ENCODE assay signal across 21 cellular contexts in genomic region chr22:41030891-41031290, GRCh38.
DNase-seq lines count a peak whose midpoint lies in the region; ATAC-seq and TF ChIP-seq lines count a peak whose summit lies in the region.
"Had no signal": no experiment of that assay in that cellular context is flagged by ENCODE, and none has a peak within 500 bp of the region (broad histone marks: within the 10 kb centered on the region; RNA-seq: fewer than 3 reads in every experiment).

No MANE protein-coding gene starts in this region.

- H3K4me3 ChIP-seq in BLaER1 treated with 17β-estradiol and CSF1 and Interleukin-3, amounts not matched to agents 10 nM and 100 nM = no peak overlapping the region
- no peak overlapping the region for H3K4me3 ChIP-seq in mammary epithelial cell (replicated peaks in 1 of 3; ENCODE audit: insufficient read depth in 1 of 3, low read depth in 2 of 3, low read length in 3 of 3)
- H3K4me3 ChIP-seq: GM12878 had no signal

- no peaks in the 10 kb centered on the region for H3K36me3 Mint-ChIP-seq in CD4-positive, alpha-beta T cell (ENCODE audit: low read depth)
- H3K36me3 Mint-ChIP-seq in activated T-cell treated with anti-CD3 and anti-CD28 coated beads, Interleukin-2, amount 50 U/mL, for 24 hours (ENCODE audit: low read depth) = no peaks in the 10 kb centered on the region
- H3K36me3 Mint-ChIP-seq: activated naive CD8-positive, alpha-beta T cell; CD8-positive, alpha-beta T cell; immature natural killer cell had no signal

- no peak for ATAC-seq in CD4-positive, alpha-beta T cell (ENCODE audit: poor library complexity)
- ATAC-seq in GM18873 (IDR thresholded peaks at IDR 0.05; ENCODE audit: low FRiP score, unreplicated experiment) (no peak), GM18520 (IDR thresholded peaks at IDR 0.05; ENCODE audit: unreplicated experiment) (no peak)
- ATAC-seq: activated T-helper 17 cell treated with anti-CD3 and anti-CD28 coated beads, Interleukin-2, amount 50 U/mL, for 72 hours; CD8-positive, alpha-beta T cell; GM12878; left ventricle myocardium superior had no signal

- CTCF ChIA-PET in mammary epithelial cell (lab: Charles Lee; ENCODE audit: low non-redundant PET) = no interaction called here
- CTCF ChIA-PET in CD4-positive, alpha-beta T cell (lab: Charles Lee) = no interaction called here

- H4K20me1 ChIP-seq in BLaER1 treated with 17β-estradiol and CSF1 and Interleukin-3, amounts not matched to agents 10 nM and 100 nM = no peaks in the 10 kb centered on the region
- no peaks in the 10 kb centered on the region for H4K20me1 ChIP-seq in mammary epithelial cell (ENCODE audit: insufficient read depth, low read length)

- peak; percentile 87 for DNase-seq in M059J (ENCODE audit: low read depth)
- DNase-seq in mammary epithelial cell = peak; percentile 75
- DNase-seq in non-pigmented ciliary epithelial cell (ENCODE audit: low read depth) = peak; percentile 45
- no peak for DNase-seq in CD4-positive, alpha-beta T cell
- no peak for DNase-seq in activated T-cell treated with anti-CD3 and anti-CD28 coated beads, Interleukin-2, amount 50 U/mL, for 24 hours
- DNase-seq: activated CD4-positive, alpha-beta T cell treated with anti-CD3 and anti-CD28 coated beads, Interleukin-2, amount 10 ng/mL, durations not matched to agents 24 days and 14 days; CD8-positive, alpha-beta T cell; cortex of kidney; DMS153; immature natural killer cell; left ventricle myocardium superior; NCI-H1417 treated with DMSO at 0.1 percent for 48 hours; NCI-H524 treated with DMSO at 0.1 percent for 48 hours had no signal

- 78% methylated on average over 3 of the region's 4 CpGs for WGBS in mammary epithelial cell (ENCODE audit: low coverage, missing lambda C conversion rate)

- no peak overlapping the region; a peak in 1 of 22 replicates for H3K9ac ChIP-seq in BLaER1 treated with 17β-estradiol and CSF1 and Interleukin-3, amounts not matched to agents 10 nM and 100 nM
- no peak overlapping the region for H3K9ac ChIP-seq in mammary epithelial cell (ENCODE audit: insufficient read depth, low read length)

- H3K9me3 Mint-ChIP-seq in CD4-positive, alpha-beta T cell = no peaks in the 10 kb centered on the region
- no peaks in the 10 kb centered on the region for H3K9me3 Mint-ChIP-seq in activated T-cell treated with anti-CD3 and anti-CD28 coated beads, Interleukin-2, amount 50 U/mL, for 24 hours
- H3K9me3 Mint-ChIP-seq: activated CD4-positive, alpha-beta T cell treated with anti-CD3 and anti-CD28 coated beads, Interleukin-2, amount 10 ng/mL, durations not matched to agents 24 days and 14 days; activated T-helper 17 cell treated with anti-CD3 and anti-CD28 coated beads, Interleukin-2, amount 50 U/mL, for 72 hours; CD8-positive, alpha-beta T cell; T-helper 1 cell treated with Interleukin-12 subunit alpha and Interleukin-12 subunit beta and Interleukin-4 antibody, amounts not matched to agents 30 μg/mL and 1 μg/mL, for 36 hours had no signal

- no peaks in the 10 kb centered on the region for H3K4me1 Mint-ChIP-seq in CD4-positive, alpha-beta T cell (ENCODE audit: low read depth)
- no peaks in the 10 kb centered on the region for H3K4me1 Mint-ChIP-seq in activated T-cell treated with anti-CD3 and anti-CD28 coated beads, Interleukin-2, amount 50 U/mL, for 24 hours (ENCODE audit: low read depth)
- H3K4me1 Mint-ChIP-seq: activated CD4-positive, alpha-beta T cell treated with anti-CD3 and anti-CD28 coated beads, Interleukin-2, amount 10 ng/mL, durations not matched to agents 24 days and 14 days; activated T-helper 17 cell treated with anti-CD3 and anti-CD28 coated beads, Interleukin-2, amount 50 U/mL, for 72 hours; immature natural killer cell had no signal

- H2AFZ ChIP-seq in mammary epithelial cell (ENCODE audit: low read depth, low read length) = no peak overlapping the region

- intact Hi-C loops in mammary epithelial cell (cut with micrococcal nuclease) = no loop called here
- intact Hi-C loops in CD4-positive, alpha-beta T cell (cut with DNase I, micrococcal nuclease) = no loop called here

- no peak overlapping the region for H3K27ac Mint-ChIP-seq in CD4-positive, alpha-beta T cell
- H3K27ac Mint-ChIP-seq in activated T-cell treated with anti-CD3 and anti-CD28 coated beads, Interleukin-2, amount 50 U/mL, for 24 hours = no peak overlapping the region
- H3K27ac Mint-ChIP-seq: activated CD4-positive, alpha-beta T cell treated with anti-CD3 and anti-CD28 coated beads, Interleukin-2, amount 10 ng/mL, durations not matched to agents 24 days and 14 days; activated naive CD8-positive, alpha-beta T cell; activated T-helper 17 cell treated with anti-CD3 and anti-CD28 coated beads, Interleukin-2, amount 50 U/mL, for 72 hours; CD8-positive, alpha-beta T cell; immature natural killer cell; T-helper 1 cell treated with Interleukin-12 subunit alpha and Interleukin-12 subunit beta and Interleukin-4 antibody, amounts not matched to agents 30 μg/mL and 1 μg/mL, for 36 hours had no signal

- H3K4me2 ChIP-seq in BLaER1 treated with 17β-estradiol and CSF1 and Interleukin-3, amounts not matched to agents 10 nM and 100 nM = peak overlapping the region in 7 of 11 experiments; percentile 6 to 76 (median 26); a peak in 9 of 22 replicates
- H3K4me2 ChIP-seq in mammary epithelial cell (ENCODE audit: insufficient read depth, low read depth, low read length) = no peak overlapping the region

- H3K27me3 ChIP-seq in BLaER1 treated with 17β-estradiol and CSF1 and Interleukin-3, amounts not matched to agents 10 nM and 100 nM = no peaks in the 10 kb centered on the region
- H3K27me3 ChIP-seq in mammary epithelial cell (ENCODE audit: insufficient read depth, low read length) = no peaks in the 10 kb centered on the region
- no peaks in the 10 kb centered on the region for H3K27me3 ChIP-seq in CD4-positive, alpha-beta T cell (ENCODE audit: control insufficient read depth, insufficient read depth, low read length)

- H3K4me1 ChIP-seq in BLaER1 treated with 17β-estradiol and CSF1 and Interleukin-3, amounts not matched to agents 10 nM and 100 nM = peaks cover 6 to 55% (median 35%) of the 10 kb centered on the region in 10 experiments
- peaks cover 12% of the 10 kb centered on the region for H3K4me1 ChIP-seq in mammary epithelial cell (ENCODE audit: insufficient read depth, low read length)

- no peaks in the 10 kb centered on the region for H3K27me3 Mint-ChIP-seq in CD4-positive, alpha-beta T cell
- H3K27me3 Mint-ChIP-seq in activated T-cell treated with anti-CD3 and anti-CD28 coated beads, Interleukin-2, amount 50 U/mL, for 24 hours = no peaks in the 10 kb centered on the region
- H3K27me3 Mint-ChIP-seq: activated naive CD8-positive, alpha-beta T cell; activated T-helper 17 cell treated with anti-CD3 and anti-CD28 coated beads, Interleukin-2, amount 50 U/mL, for 72 hours had no signal

- H3K36me3 ChIP-seq in BLaER1 treated with 17β-estradiol and CSF1 and Interleukin-3, amounts not matched to agents 10 nM and 100 nM = no peaks in the 10 kb centered on the region
- H3K36me3 ChIP-seq in mammary epithelial cell (ENCODE audit: insufficient read depth, low read length) = no peaks in the 10 kb centered on the region

- dilution Hi-C loops in mammary epithelial cell (cut with HindIII; ENCODE audit: low sequenced_read_pairs) = no loop called here

- POLR2A ChIA-PET in CD4-positive, alpha-beta T cell (lab: Charles Lee) = no interaction called here

- no peak for TF ChIP-seq CTCF in mammary epithelial cell (conservative IDR thresholded peaks at IDR 0.05 in 1 of 2, IDR thresholded peaks at IDR 0.05 in 1 of 2; ENCODE audit: extremely low read depth in 1 of 2, insufficient read depth in 1 of 2, low read depth in 1 of 2, low read length in 2 of 2)
- no peak for TF ChIP-seq CTCF in CD4-positive, alpha-beta T cell (IDR thresholded peaks at IDR 0.05)

- BruUV-seq in mammary epithelial cell (replicated peaks; lab: Mats Ljungman, UMichigan) = no TSS peak

- in situ Hi-C loops in mammary epithelial cell (cut with MboI; ENCODE audit: low sequenced_read_pairs in 2 of 2) = no loop called here

- H3K9me3 ChIP-seq in BLaER1 treated with 17β-estradiol and CSF1 and Interleukin-3, amounts not matched to agents 10 nM and 100 nM (replicated peaks in 1 of 11) = no peaks in the 10 kb centered on the region
- H3K9me3 ChIP-seq in mammary epithelial cell (replicated peaks; ENCODE audit: insufficient read depth, low read length) = no peaks in the 10 kb centered on the region
- H3K9me3 ChIP-seq in CD4-positive, alpha-beta T cell (ENCODE audit: control insufficient read depth, low read length) = no peaks in the 10 kb centered on the region

- H3K27ac ChIP-seq in BLaER1 treated with 17β-estradiol and CSF1 and Interleukin-3, amounts not matched to agents 10 nM and 100 nM = peak overlapping the region in 3 of 11 experiments; percentile 26 to 55 (median 43); a peak in 4 of 22 replicates
- H3K27ac ChIP-seq in mammary epithelial cell (ENCODE audit: insufficient read depth, low read depth, low read length) = no peak overlapping the region
- H3K27ac ChIP-seq in CD4-positive, alpha-beta T cell (ENCODE audit: low read depth, low read length) = no peak overlapping the region
- H3K27ac ChIP-seq: HL-60 had no signal

- no peak overlapping the region for H3K4me3 Mint-ChIP-seq in CD4-positive, alpha-beta T cell
- no peak overlapping the region for H3K4me3 Mint-ChIP-seq in activated T-cell treated with anti-CD3 and anti-CD28 coated beads, Interleukin-2, amount 50 U/mL, for 24 hours
- H3K4me3 Mint-ChIP-seq: activated CD4-positive, alpha-beta T cell treated with anti-CD3 and anti-CD28 coated beads, Interleukin-2, amount 10 ng/mL, durations not matched to agents 24 days and 14 days; activated naive CD8-positive, alpha-beta T cell; activated T-helper 17 cell treated with anti-CD3 and anti-CD28 coated beads, Interleukin-2, amount 50 U/mL, for 72 hours; CD8-positive, alpha-beta T cell; immature natural killer cell; T-helper 1 cell treated with Interleukin-12 subunit alpha and Interleukin-12 subunit beta and Interleukin-4 antibody, amounts not matched to agents 30 μg/mL and 1 μg/mL, for 36 hours had no signal

- no peaks in the 10 kb centered on the region for H3K79me2 ChIP-seq in mammary epithelial cell (ENCODE audit: insufficient read depth, low read length)

Comparison
In these comparisons a context has a peak if more than half of its experiments do, and no peak if none do; other contexts are left out.
1. DNase-seq: peak in M059J (single experiment), mammary epithelial cell (single experiment) and non-pigmented ciliary epithelial cell (single experiment); none in CD4-positive, alpha-beta T cell (0 of 10) and activated T-cell treated with anti-CD3 and anti-CD28 coated beads, Interleukin-2, amount 50 U/mL, for 24 hours (single experiment).